12 cellular contexts compared by ENCODE assay signal in the genomic region with DNA sequence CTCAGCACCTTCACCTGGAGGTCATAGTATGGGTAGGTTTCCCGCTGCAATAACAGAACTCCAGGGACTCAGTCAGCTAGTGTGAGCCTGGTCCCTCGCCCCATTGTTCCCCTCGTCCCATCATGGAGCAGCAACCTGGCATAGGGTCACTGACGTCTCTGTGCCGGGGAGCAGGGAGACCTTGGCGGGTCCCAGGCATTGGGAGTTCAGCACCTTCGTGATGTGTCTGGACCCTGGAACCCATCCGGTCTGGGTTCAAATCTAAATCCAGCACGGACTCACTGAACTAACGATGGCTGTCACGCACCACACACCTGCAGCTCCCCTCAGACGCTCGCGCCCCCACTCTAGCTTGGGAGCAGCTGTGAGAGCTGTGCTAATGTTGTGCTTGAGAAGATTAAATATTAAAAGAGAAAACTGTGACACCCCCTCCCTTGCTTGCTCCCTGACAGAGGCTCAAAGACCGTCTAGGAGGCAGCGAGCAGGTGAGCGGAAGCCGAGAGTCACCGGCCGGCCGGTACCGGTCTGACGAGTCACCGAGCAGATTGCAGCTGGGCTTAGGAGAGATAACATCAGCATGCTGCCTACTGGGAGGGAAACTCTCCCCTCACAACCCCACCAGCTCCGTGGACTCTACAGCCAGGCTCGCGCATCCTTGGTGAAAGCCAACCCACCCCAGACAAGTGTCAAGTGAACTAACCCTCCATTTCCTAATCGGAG. TPM values are rescaled to one million over a fixed set of nuclear protein-coding genes. Genes with fewer than 3 reads are reported as not detected.
DNase-seq lines count a peak whose midpoint lies in the region; ATAC-seq and TF ChIP-seq lines count a peak whose summit lies in the region.
"Had no signal": no experiment of that assay in that cellular context is flagged by ENCODE, and none has a peak within 500 bp of the region (broad histone marks: within the 10 kb centered on the region; RNA-seq: fewer than 3 reads in every experiment).

No MANE protein-coding gene starts in this region.

- POLR2A ChIA-PET in RWPE1 (lab: Yijun Ruan, JAX; ENCODE audit: low non-redundant PET): interaction anchor here (0.6 kb wide), 1 partner anchor 17 kb away, joined by 3 read pairs; no protein-coding TSS in a partner anchor

- TF ChIP-seq CTCF in RWPE1 (conservative IDR thresholded peaks at IDR 0.05; ENCODE audit: low read depth) (no peak), tibial nerve (IDR thresholded peaks at IDR 0.05) (no peak)

- intact Hi-C loops in left colon (cut with DNase I, micrococcal nuclease): no loop called here

- peaks cover 0 to 22% (median 9%) of the 10 kb centered on the region in 3 donors for H3K36me3 ChIP-seq in tibial nerve

- no peak for TF ChIP-seq EP300 in tibial nerve (IDR thresholded peaks at IDR 0.05)

- ATAC-seq in left colon: peak; percentile 73
- ATAC-seq in GM18517 (IDR thresholded peaks at IDR 0.05; ENCODE audit: unreplicated experiment): no peak
- ATAC-seq in GM19452 (IDR thresholded peaks at IDR 0.05; ENCODE audit: unreplicated experiment): no peak

- no peaks in the 10 kb centered on the region for H3K9me3 ChIP-seq in tibial nerve
- H3K9me3 ChIP-seq: tibial artery had no signal

- peak; percentile 87 for DNase-seq in HT-29 (ENCODE audit: low spot score)
- no peak for DNase-seq in RWPE1 (ENCODE audit: low spot score)
- peak; percentile 71 to 75 for DNase-seq in left colon
- DNase-seq in tibial nerve (ENCODE audit: low spot score in 2 of 2): no peak
- DNase-seq: activated B cell treated with CpG ODN at 0.5 μM for 24 hours; activated T-cell treated with anti-CD3 and anti-CD28 coated beads, Interleukin-2, amount 50 U/mL, for 72 hours; NCI-H2029; SHP77 had no signal

- TF ChIP-seq POLR2A in tibial nerve (IDR thresholded peaks at IDR 0.05): no peak

- CTCF ChIA-PET in RWPE1 (lab: Yijun Ruan, JAX): interaction anchor here (1.1 kb wide), 1 partner anchor 22 kb away, joined by 3 read pairs; no protein-coding TSS in a partner anchor

- H3K4me3 ChIP-seq in skin epidermis: peak overlapping the region; percentile 22 to 54 (median 29)
- H3K4me3 ChIP-seq in tibial nerve: peak overlapping the region in 1 of 4 donors; percentile 12
- H3K4me3 ChIP-seq: tibial artery had no signal

- no peaks in the 10 kb centered on the region for H3K27me3 ChIP-seq in tibial nerve
- H3K27me3 ChIP-seq: tibial artery had no signal

- H3K27ac ChIP-seq in RWPE1: peak overlapping the region; percentile 30
- H3K27ac ChIP-seq in skin epidermis: peak overlapping the region in 18 of 21 experiments; percentile 26 to 82 (median 73)
- no peak overlapping the region for H3K27ac ChIP-seq in tibial nerve
- H3K27ac ChIP-seq: tibial artery had no signal

- H3K4me1 ChIP-seq in tibial nerve: peaks cover 0 to 12% (median 2%) of the 10 kb centered on the region in 4 donors

- WGBS in tibial nerve, 2 donors: 72 to 80% methylated on average over 28 of the region's 28 CpGs

RNA-seq across cellular contexts. Expression of a gene that starts 0.7 kb away (rescaled TPM):
- 11.4 and 11.7 TPM in 2 replicates for total RNA-seq in HT-29 (2014; rRNA removed; shearing (Covaris generic))
- 10 to 100 TPM; 44.1 to 73.5 TPM for total RNA-seq in left colon
- not detected for total RNA-seq in tibial nerve
- total RNA-seq: activated B cell treated with CpG ODN at 0.5 μM for 24 hours had no signal

RNA-seq across cellular contexts. Expression of a gene that starts 52.4 kb away (rescaled TPM):
- 25.0 and 25.5 TPM in 2 replicates for total RNA-seq in HT-29 (2014; rRNA removed; shearing (Covaris generic))
- total RNA-seq in left colon: 10 to 100 TPM; 56.0 to 56.2 TPM
- total RNA-seq in tibial nerve: 100 to 1,000 TPM; 133 to 264 (median 205) TPM

Comparison
In these comparisons a context has a peak if more than half of its experiments do, and no peak if none do; other contexts are left out.
1. DNase-seq: peak in HT-29 (single experiment) and left colon (2 of 2); none in RWPE1 (single experiment) and tibial nerve (0 of 2).
2. H3K27ac ChIP-seq: peak in RWPE1 (single experiment) and skin epidermis (18 of 21); none in tibial nerve (0 of 4).
3. RNA of a gene that starts 0.7 kb away (total RNA-seq): 44.1 to 73.5 TPM in left colon and 11.4 to 11.7 TPM in HT-29; not detected in tibial nerve; every median in the first group is over 10 times any median in the second.